ENCODE assay signal across 17 cellular contexts in genomic region chr7:88312061-88312663, GRCh38. TPM values are rescaled to one million over a fixed set of nuclear protein-coding genes. Genes with fewer than 3 reads are reported as not detected.
DNase-seq lines count a peak whose midpoint lies in the region; ATAC-seq and TF ChIP-seq lines count a peak whose summit lies in the region.
"Had no signal": no experiment of that assay in that cellular context is flagged by ENCODE, and none has a peak within 500 bp of the region (broad histone marks: within the 10 kb centered on the region; RNA-seq: fewer than 3 reads in every experiment).

No MANE protein-coding gene starts in this region.

- H3K9me3 ChIP-seq in RWPE2 (ENCODE audit: severe bottlenecking), result no peaks in the 10 kb centered on the region
- H3K9me3 ChIP-seq: pancreas had no signal

- no peak overlapping the region for H3K27ac ChIP-seq in RWPE2 (ENCODE audit: poor library complexity, severe bottlenecking)

- DNase-seq in RWPE2 (ENCODE audit: low spot score) (no peak), fibroblast of the conjunctiva (ENCODE audit: low read depth) (peak; percentile 79), myocyte (ENCODE audit: low read depth) (peak; percentile 84), ureter (ENCODE audit: low spot score) (peak; percentile 52), nucleus accumbens (lab: John Stamatoyannopoulos, UW) (no peak)
- no peak for DNase-seq in activated naive CD4-positive, alpha-beta T cell treated with anti-CD3 and anti-CD28 coated beads, Interleukin-2, amount 10 ng/mL, durations not matched to agents 7 days and 5 days
- no peak for DNase-seq in stimulated activated naive CD4-positive, alpha-beta T cell treated with Interleukin-2 at 50 U/mL for 16 hours (lab: John Stamatoyannopoulos, UW)
- DNase-seq: activated CD4-positive, alpha-beta T cell treated with anti-CD3 and anti-CD28 coated beads, Interleukin-2, amount 50 U/mL, for 48 hours; CD4-positive, alpha-beta T cell; effector memory CD4-positive, alpha-beta T cell; hypothalamus; NCI-H1694; NCI-H748 treated with DMSO at 0.1 percent for 48 hours had no signal

- H3K36me3 Mint-ChIP-seq in activated naive CD4-positive, alpha-beta T cell treated with anti-CD3 and anti-CD28 coated beads, Interleukin-2, amount 10 ng/mL, durations not matched to agents 7 days and 5 days, result no peaks in the 10 kb centered on the region
- H3K36me3 Mint-ChIP-seq: mesothelial cell of epicardium had no signal

- H3K4me1 ChIP-seq in RWPE2 (ENCODE audit: insufficient read depth, poor library complexity, severe bottlenecking), result peaks cover 12% of the 10 kb centered on the region

- H3K4me3 Mint-ChIP-seq in activated naive CD4-positive, alpha-beta T cell treated with anti-CD3 and anti-CD28 coated beads, Interleukin-2, amount 10 ng/mL, durations not matched to agents 7 days and 5 days, result no peak overlapping the region
- H3K4me3 Mint-ChIP-seq: CD4-positive, alpha-beta T cell; mesothelial cell of epicardium had no signal

- ATAC-seq in RWPE2 (ENCODE audit: low read depth), result peak; percentile 56; the same call in 1 of the 3 replicates
- ATAC-seq: K562 had no signal

- no peak overlapping the region for H3K4me3 ChIP-seq in RWPE2 (ENCODE audit: severe bottlenecking)
- H3K4me3 ChIP-seq: K562, pancreas had no signal

- no peak overlapping the region for H3K27ac Mint-ChIP-seq in activated naive CD4-positive, alpha-beta T cell treated with anti-CD3 and anti-CD28 coated beads, Interleukin-2, amount 10 ng/mL, durations not matched to agents 7 days and 5 days
- H3K27ac Mint-ChIP-seq: activated T-helper 2 cell treated with anti-CD3 and anti-CD28 coated beads, Interferon-gamma antibody, Interleukin-2, Interleukin-4, amounts not matched to agents 10 μg/mL and 5 μg/mL and 100 μg/mL, durations not matched to agents 14 hours and 24 hours and 36 hours; CD4-positive, alpha-beta T cell; mesothelial cell of epicardium had no signal

- H3K4me1 Mint-ChIP-seq in activated naive CD4-positive, alpha-beta T cell treated with anti-CD3 and anti-CD28 coated beads, Interleukin-2, amount 10 ng/mL, durations not matched to agents 7 days and 5 days, result no peaks in the 10 kb centered on the region

- no peaks in the 10 kb centered on the region for H3K36me3 ChIP-seq in RWPE2 (ENCODE audit: low read depth)
- H3K36me3 ChIP-seq: pancreas had no signal

- TF ChIP-seq CTCF in RWPE2 (IDR thresholded peaks at IDR 0.05; ENCODE audit: poor library complexity, severe bottlenecking), result no peak

- CTCF ChIA-PET in activated naive CD4-positive, alpha-beta T cell treated with anti-CD3 and anti-CD28 coated beads, Interleukin-2, amount 10 ng/mL, durations not matched to agents 7 days and 5 days (lab: Charles Lee), result no interaction called here

- H3K27me3 Mint-ChIP-seq in activated naive CD4-positive, alpha-beta T cell treated with anti-CD3 and anti-CD28 coated beads, Interleukin-2, amount 10 ng/mL, durations not matched to agents 7 days and 5 days, result peaks cover 8% of the 10 kb centered on the region

- no peaks in the 10 kb centered on the region for H3K9me3 Mint-ChIP-seq in activated naive CD4-positive, alpha-beta T cell treated with anti-CD3 and anti-CD28 coated beads, Interleukin-2, amount 10 ng/mL, durations not matched to agents 7 days and 5 days
- H3K9me3 Mint-ChIP-seq: activated T-helper 2 cell treated with anti-CD3 and anti-CD28 coated beads, Interferon-gamma antibody, Interleukin-2, Interleukin-4, amounts not matched to agents 10 μg/mL and 5 μg/mL and 100 μg/mL, durations not matched to agents 14 hours and 24 hours and 36 hours; CD4-positive, alpha-beta T cell; mesothelial cell of epicardium had no signal

- no peaks in the 10 kb centered on the region for H3K27me3 ChIP-seq in RWPE2 (ENCODE audit: insufficient read depth, poor library complexity, severe bottlenecking)
- H3K27me3 ChIP-seq: pancreas had no signal

RNA-seq across cellular contexts. Expression of gene STEAP4, which starts 5.5 kb away (rescaled TPM):
- total RNA-seq in myocyte (0.05 and 0.11 TPM in 2 replicates), ureter (105 TPM)
- polyA plus RNA-seq in myocyte (2012), result 0.20 TPM
- total RNA-seq: CD4-positive, alpha-beta T cell had no signal
- polyA plus RNA-seq: K562 had no signal

Comparison
In these comparisons a context has a peak if more than half of its experiments do, and no peak if none do; other contexts are left out.
1. DNase-seq: peak in fibroblast of the conjunctiva (single experiment), myocyte (single experiment) and ureter (single experiment); none in RWPE2 (single experiment), activated naive CD4-positive, alpha-beta T cell treated with anti-CD3 and anti-CD28 coated beads, Interleukin-2, amount 10 ng/mL, durations not matched to agents 7 days and 5 days (single experiment), nucleus accumbens (0 of 56) and stimulated activated naive CD4-positive, alpha-beta T cell treated with Interleukin-2 at 50 U/mL for 16 hours (single experiment).
2. RNA of gene STEAP4, which starts 5.5 kb away (total RNA-seq): 105 TPM in ureter (single experiment); 0.05 to 0.11 TPM in myocyte; every median in the first group is over 10 times any median in the second.